ENCODE assay signal across 6 cellular contexts in the genomic region with DNA sequence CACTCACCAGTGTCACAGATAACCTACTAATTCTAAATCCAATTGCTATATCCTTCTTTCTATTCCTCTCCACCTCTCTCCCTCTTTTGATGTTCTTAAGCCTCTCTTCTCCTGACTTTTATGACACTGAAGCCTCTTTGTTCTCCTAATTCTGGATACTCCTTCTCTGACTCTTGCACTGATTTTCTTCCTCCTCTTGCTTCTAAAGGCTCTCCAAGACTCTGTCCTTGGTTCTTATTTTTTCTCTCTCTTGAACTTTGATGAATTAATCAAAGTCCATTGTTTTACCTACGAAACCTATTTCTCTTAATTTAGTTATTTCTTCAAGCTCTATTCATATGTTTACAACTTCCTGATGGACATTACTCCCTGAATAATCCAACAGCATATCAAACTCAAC.
"Had no signal": no experiment of that assay in that cellular context is flagged by ENCODE, and none has a peak within 500 bp of the region (broad histone marks: within the 10 kb centered on the region; RNA-seq: fewer than 3 reads in every experiment).

No MANE protein-coding gene starts in this region.

- H3K4me3 ChIP-seq: GM12878 had no signal

- DNase-seq: GDM1, GF-D8 had no signal

- FAIRE-seq: G401.6, GM12878, GM12892, GM18507 had no signal
